Comparison of ENCODE assay signal across 1 cellular context in the genomic region with DNA sequence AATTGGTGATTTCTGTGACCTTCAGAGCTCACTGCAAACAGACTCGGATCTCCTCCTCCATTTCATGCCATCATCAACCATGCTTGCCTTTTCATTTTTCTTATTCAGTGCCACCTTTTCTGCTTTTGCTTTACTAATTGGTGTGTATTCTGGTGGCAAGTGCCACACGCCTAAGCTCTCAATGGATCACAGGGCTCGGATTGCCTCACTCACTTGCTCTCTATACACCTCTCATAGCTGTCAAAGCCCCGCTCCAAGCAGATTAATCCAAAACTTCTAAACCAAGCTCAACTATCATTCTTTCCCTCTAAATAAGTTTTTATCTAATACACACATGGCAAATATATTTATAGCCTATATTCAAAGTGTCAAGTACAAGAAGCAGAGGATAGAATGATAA.
TF ChIP-seq lines count a peak whose summit lies in the region.

No MANE protein-coding gene starts in this region.

TF ChIP-seq in A549, 52 proteins besides CTCF, POLR2A, EP300 and RAD21 (continued from another document):
- TF ChIP-seq ZNF302 (CRISPR knock-in tag; IDR thresholded peaks at IDR 0.05) (no peak), NPAS2 (CRISPR knock-in tag; IDR thresholded peaks at IDR 0.05; ENCODE audit: borderline replicate concordance) (no peak), MAFK (IDR thresholded peaks at IDR 0.05; ENCODE audit: partially characterized antibody) (no peak)
TF ChIP-seq in A549: peak in this region for 0.
